Comparison of ENCODE assay signal across 9 cellular contexts in the genomic region with DNA sequence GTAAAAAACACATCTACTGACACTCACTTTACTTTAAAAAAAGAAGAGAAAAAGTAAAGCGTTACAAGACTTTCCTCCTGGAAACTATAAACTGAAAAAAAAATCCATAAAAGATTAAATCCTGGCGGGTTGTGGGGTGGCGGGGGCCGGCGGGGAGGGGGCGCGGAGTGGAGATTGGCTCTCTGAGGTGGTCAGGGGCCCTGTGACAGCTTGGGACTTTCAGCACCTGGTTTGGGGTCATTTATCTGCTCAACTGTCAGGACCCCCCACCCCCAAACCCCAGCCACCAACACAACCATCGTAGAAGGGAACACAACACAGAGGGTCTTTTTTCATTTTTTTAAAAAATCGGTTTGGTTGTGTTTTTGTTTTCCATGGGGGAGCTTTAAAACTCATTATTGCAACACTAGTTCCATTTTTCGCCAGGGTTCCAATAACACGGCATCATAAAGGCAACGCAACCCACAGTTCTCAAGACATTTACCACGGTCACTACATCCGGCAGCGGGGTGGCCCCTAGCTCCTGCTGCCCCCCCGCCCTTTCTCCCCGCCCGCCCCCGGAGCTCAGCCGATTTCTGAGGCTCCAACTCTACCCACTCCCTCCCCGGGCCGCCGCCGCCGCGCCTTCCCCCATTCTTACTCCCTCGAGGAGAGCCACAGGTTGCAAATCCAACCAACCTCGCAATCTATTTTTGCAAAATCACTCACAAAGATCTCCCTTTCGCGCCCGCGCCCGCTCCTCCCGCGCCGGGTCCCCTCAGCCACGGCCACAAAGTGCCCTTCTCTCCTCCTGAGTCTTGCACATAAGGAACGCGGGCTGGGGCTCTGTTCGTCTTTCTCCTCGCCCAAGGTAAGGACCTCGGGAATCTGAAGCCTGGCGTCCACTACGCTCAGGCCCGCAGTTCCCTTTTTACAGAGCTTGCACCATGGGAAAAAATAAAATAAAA. TPM values are rescaled to one million over a fixed set of nuclear protein-coding genes. Genes with fewer than 3 reads are reported as not detected.
DNase-seq lines count a peak whose midpoint lies in the region; ATAC-seq and TF ChIP-seq lines count a peak whose summit lies in the region.
"Had no signal": no experiment of that assay in that cellular context is flagged by ENCODE, and none has a peak within 500 bp of the region (broad histone marks: within the 10 kb centered on the region; RNA-seq: fewer than 3 reads in every experiment).

No MANE protein-coding gene starts in this region.

- H3K4me3 ChIP-seq in PC-3 (ENCODE audit: low read length), result peak overlapping the region; percentile 93

- no peak overlapping the region for H4K5ac ChIP-seq in H9 (ENCODE audit: insufficient read length, low read depth, low read length)

- BruUV-seq in PC-3 (replicated peaks; lab: Mats Ljungman, UMichigan), result no TSS peak

- no peak overlapping the region for H3T11ph ChIP-seq in H9 (ENCODE audit: low read length)

- H3K9ac ChIP-seq in H9 (ENCODE audit: extremely low read depth, insufficient read length, low read length) (peak overlapping the region; percentile 82), PC-3 (ENCODE audit: low read length) (peak overlapping the region; percentile 96)

- TF ChIP-seq CTCF in H9 (conservative IDR thresholded peaks at IDR 0.05), result no peak
- no peak for TF ChIP-seq CTCF in PC-3 (conservative IDR thresholded peaks at IDR 0.05; ENCODE audit: low read depth, low read length)

- H4K91ac ChIP-seq in H9 (ENCODE audit: insufficient read length, low read depth, low read length), result no peak overlapping the region

- H3K23ac ChIP-seq in H9 (ENCODE audit: insufficient read length, low read depth, low read length), result no peak overlapping the region

- H3K4me2 ChIP-seq in H9 (ENCODE audit: insufficient read depth, insufficient read length, low read length) (peak overlapping the region; percentile 91), PC-3 (ENCODE audit: low read length) (peak overlapping the region; percentile 99)

- H3F3A ChIP-seq in PC-3 (ENCODE audit: low read length, unreplicated experiment), result no peaks in the 10 kb centered on the region

- H3K36me3 Mint-ChIP-seq in H9 (ENCODE audit: insufficient read depth in 1 of 3, low read depth in 3 of 3), result no peaks in the 10 kb centered on the region
- H3K36me3 Mint-ChIP-seq in activated naive CD8-positive, alpha-beta T cell, result no peaks in the 10 kb centered on the region

- peaks cover 44% of the 10 kb centered on the region for H3K23me2 ChIP-seq in H9 (ENCODE audit: insufficient read length, low read depth, low read length, poor library complexity, severe bottlenecking)

- H3K27me3 ChIP-seq in H9 (ENCODE audit: insufficient read depth, low read length) (peaks cover 4% of the 10 kb centered on the region; the same call in 1 of the 2 replicates), PC-3 (ENCODE audit: low read length) (no peaks in the 10 kb centered on the region)

- no peak overlapping the region for H3K27ac ChIP-seq in H9 (ENCODE audit: insufficient read length, low read depth, low read length)
- peak overlapping the region; percentile 31; the same call in 1 of the 2 replicates for H3K27ac ChIP-seq in PC-3 (ENCODE audit: low read length)

- H3K27ac Mint-ChIP-seq in H9, result peak overlapping the region in 2 of 3 experiments; percentile 73 to 100; a peak in 2 of 7 replicates
- H3K27ac Mint-ChIP-seq in activated naive CD8-positive, alpha-beta T cell, result peak overlapping the region; percentile 100

- POLR2A ChIA-PET in PC-3 (lab: Charles Lee; ENCODE audit: unreplicated experiment), result interaction anchor here (0.5 to 0.7 kb wide), 5 partner anchors 171 to 940 kb away, joined by 3 to 4 read pairs (median 3); no protein-coding TSS in a partner anchor

- no peak overlapping the region for H2AK5ac ChIP-seq in H9 (ENCODE audit: insufficient read length, low read length)

- H4K20me1 ChIP-seq in H9 (ENCODE audit: control insufficient read depth, insufficient read depth, insufficient read length) (no peaks in the 10 kb centered on the region), PC-3 (ENCODE audit: low read length) (no peaks in the 10 kb centered on the region)

- H3K9me2 ChIP-seq in PC-3 (replicated peaks; ENCODE audit: low read length), result no peaks in the 10 kb centered on the region

- peak overlapping the region; percentile 88 to 90 for H3K4me3 Mint-ChIP-seq in H9
- H3K4me3 Mint-ChIP-seq in activated naive CD8-positive, alpha-beta T cell, result peak overlapping the region; percentile 98

- peaks cover 28% of the 10 kb centered on the region for H3K27me3 Mint-ChIP-seq in H9 (ENCODE audit: low read depth)
- no peaks in the 10 kb centered on the region for H3K27me3 Mint-ChIP-seq in activated naive CD8-positive, alpha-beta T cell

- peak overlapping the region; percentile 77; the same call in 1 of the 2 replicates for H3K14ac ChIP-seq in H9 (ENCODE audit: insufficient read depth, low read length)

- no CpG with 5 or more reads among the region's 45 CpGs for WGBS in H9 (ENCODE audit: extremely low coverage, insufficient read length, low lambda C conversion rate)

- no peak overlapping the region for H4K8ac ChIP-seq in H9 (replicated peaks; ENCODE audit: insufficient read length, low read depth, low read length)

- CTCF ChIA-PET in PC-3 (lab: Charles Lee), result interaction anchor here (0.5 to 1.5 kb wide), 5 partner anchors 135 to 1211 kb away, joined by 3 to 9 read pairs (median 5); no protein-coding TSS in a partner anchor

- intact Hi-C loops in PC-3 (cut with micrococcal nuclease) (loop anchor here (1.0 to 10.0 kb wide), 10 partner anchors 293 to 1139 kb away; no protein-coding TSS in a partner anchor), cardiac septum (cut with DNase I) (loop anchor here (2.0 to 5.0 kb wide), 4 partner anchors 409 to 939 kb away; no protein-coding TSS in a partner anchor), posterior vena cava (cut with DNase I) (loop anchor here (5.0 to 10.0 kb wide), 6 partner anchors 411 to 1401 kb away; a partner anchor contains a TSS)

- H3K56ac ChIP-seq in H9 (ENCODE audit: insufficient read length, low read depth, low read length), result no peak overlapping the region

- no peaks in the 10 kb centered on the region for H3K79me1 ChIP-seq in H9 (ENCODE audit: insufficient read depth, low read depth, low read length, poor library complexity, severe bottlenecking)

- no peaks in the 10 kb centered on the region for H3K9me3 ChIP-seq in H9 (ENCODE audit: control insufficient read depth, low read depth, low read length)
- H3K9me3 ChIP-seq in PC-3 (ENCODE audit: low read length), result no peaks in the 10 kb centered on the region

- no peak overlapping the region for H2BK12ac ChIP-seq in H9 (ENCODE audit: insufficient read length, low read depth, low read length)

- H2AFZ ChIP-seq in H9 (ENCODE audit: low read length) (no peak overlapping the region), PC-3 (ENCODE audit: low read length) (peak overlapping the region; percentile 60)

- H2BK15ac ChIP-seq in H9 (ENCODE audit: low read depth, low read length), result no peak overlapping the region

- H3K18ac ChIP-seq in H9 (ENCODE audit: insufficient read length, low read depth, low read length), result peak overlapping the region; percentile 63

- H3K4me1 ChIP-seq in H9 (ENCODE audit: insufficient read depth, low read length) (0 out of 2 replicates have a peak, but pooled peaks cover 2% of the 10 kb centered on the region), PC-3 (ENCODE audit: insufficient read depth, low read length) (peaks cover 33% of the 10 kb centered on the region)

- no peak overlapping the region for H2BK20ac ChIP-seq in H9 (ENCODE audit: low read depth, low read length, poor library complexity, severe bottlenecking)

- H3K36me3 ChIP-seq in PC-3 (ENCODE audit: low read depth, low read length), result no peaks in the 10 kb centered on the region

- H3K9me3 Mint-ChIP-seq in H9, result no peaks in the 10 kb centered on the region; a peak in 2 of 5 replicates
- H3K9me3 Mint-ChIP-seq in activated naive CD8-positive, alpha-beta T cell (ENCODE audit: low read depth), result no peaks in the 10 kb centered on the region

- no peak overlapping the region for H2BK5ac ChIP-seq in H9 (ENCODE audit: insufficient read length, low read length)

- peaks cover 55 to 61% of the 10 kb centered on the region in 2 experiments for H3K4me1 Mint-ChIP-seq in H9
- H3K4me1 Mint-ChIP-seq in activated naive CD8-positive, alpha-beta T cell (ENCODE audit: low read depth), result peaks cover 66% of the 10 kb centered on the region

- no peak for ATAC-seq in PC-3
- ATAC-seq in HG03521 (IDR thresholded peaks at IDR 0.05; ENCODE audit: unreplicated experiment), result no peak

- H2BK120ac ChIP-seq in H9 (ENCODE audit: low read depth, low read length, poor library complexity, severe bottlenecking), result no peak overlapping the region

- DNase-seq in H9 (no peak), PC-3 (peak; percentile 30), cardiac septum (ENCODE audit: low spot score) (peak; percentile 87), posterior vena cava (ENCODE audit: low spot score) (peak; percentile 93), MV-4-11 (lab: John Stamatoyannopoulos, UW) (no peak), OCI-M2 (lab: John Stamatoyannopoulos, UW; ENCODE audit: unreplicated experiment) (no peak)

- H3K79me2 ChIP-seq in H9 (ENCODE audit: insufficient read depth, low read length) (no peaks in the 10 kb centered on the region), PC-3 (ENCODE audit: low read length) (peaks cover 48% of the 10 kb centered on the region)

- H3K4ac ChIP-seq in H9 (ENCODE audit: low read depth, low read length), result no peak overlapping the region

RNA-seq across cellular contexts. Expression of a gene that starts 1.8 kb away (rescaled TPM):
- total RNA-seq in H9 (2021) (3.4 and 4.1 TPM in 2 replicates), PC-3 (2014; rRNA removed) (7.7 and 11.8 TPM in 2 replicates), cardiac septum (67.4 TPM), posterior vena cava (100 to 1,000 TPM in 1 of 2 donors, 10 to 100 TPM in 1; 87.7 to 143 TPM)

RNA-seq across cellular contexts. Expression of a gene that starts 41.1 kb away (rescaled TPM):
- total RNA-seq in H9 (2021) (not detected in 2 replicates), PC-3 (2014; rRNA removed) (not detected in 2 replicates), cardiac septum (not detected), posterior vena cava (not detected)
- total RNA-seq: dermis microvascular lymphatic vessel endothelial cell had no signal

Comparison
In these comparisons a context has a peak if more than half of its experiments do, and no peak if none do; other contexts are left out.
1. DNase-seq: peak in PC-3 (single experiment), cardiac septum (single experiment) and posterior vena cava (single experiment); none in H9 (single experiment), MV-4-11 (single experiment) and OCI-M2 (single experiment).